ENCODE assay signal across 22 cellular contexts in the genomic region with DNA sequence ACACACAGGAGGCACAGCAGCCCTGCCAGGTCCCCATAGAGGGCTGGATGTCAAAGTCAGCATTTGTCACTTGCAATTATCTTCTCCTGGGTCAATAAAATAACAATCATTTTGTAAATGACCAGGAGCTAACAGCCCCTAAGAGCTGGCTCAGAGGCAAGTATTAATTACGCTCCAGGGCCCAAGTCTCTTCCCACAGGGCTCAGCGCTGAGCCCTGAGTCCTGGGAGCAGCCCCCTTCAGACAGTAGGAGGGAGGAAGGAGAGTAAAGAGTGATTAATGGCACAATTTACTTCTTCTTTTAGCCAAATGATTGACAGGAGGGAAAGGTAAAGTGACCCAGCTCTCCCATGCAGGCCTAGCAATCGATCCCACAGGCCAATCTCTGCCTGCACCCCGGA.
DNase-seq lines count a peak whose midpoint lies in the region; ATAC-seq, FAIRE-seq and TF ChIP-seq lines count a peak whose summit lies in the region.
"Had no signal": no experiment of that assay in that cellular context is flagged by ENCODE, and none has a peak within 500 bp of the region (broad histone marks: within the 10 kb centered on the region; RNA-seq: fewer than 3 reads in every experiment).

No MANE protein-coding gene starts in this region.

- intact Hi-C loops in K562 (cut with micrococcal nuclease), result no loop called here

- H3K4me3 ChIP-seq in BE2C (ENCODE audit: low read depth, low read length) (no peak overlapping the region), K562 (no peak overlapping the region), tibial nerve (no peak overlapping the region)
- H3K4me3 ChIP-seq: GM23338, MG63 had no signal

- no peaks in the 10 kb centered on the region for H3K79me2 ChIP-seq in K562 (ENCODE audit: control insufficient read depth, insufficient read depth, low read length)

- BruUV-seq in K562 (replicated peaks; lab: Mats Ljungman, UMichigan), result no TSS peak

- H3K27me3 ChIP-seq in BE2C, result no peaks in the 10 kb centered on the region
- no peaks in the 10 kb centered on the region for H3K27me3 ChIP-seq in K562 (ENCODE audit: control insufficient read depth in 2 of 2, insufficient read depth in 2 of 2, low read length in 2 of 2)
- H3K27me3 ChIP-seq in tibial nerve, result no peaks in the 10 kb centered on the region
- H3K27me3 ChIP-seq: MG63 had no signal

- WGBS in K562 (ENCODE audit: insufficient coverage, low coverage, missing lambda C conversion rate), result 53% methylated on average over 4 of the region's 4 CpGs
- WGBS in tibial nerve, 2 donors, result 86 to 98% methylated on average over 4 of the region's 4 CpGs

- no peak for TF ChIP-seq RAD21 in K562 (CRISPR knock-in tag; conservative IDR thresholded peaks at IDR 0.05 in 1 of 2, IDR thresholded peaks at IDR 0.05 in 1 of 2)

- H3K9ac ChIP-seq in K562 (ENCODE audit: insufficient read depth in 1 of 2, low read depth in 2 of 2, low read length in 2 of 2), result no peak overlapping the region

- no peaks in the 10 kb centered on the region for H3K9me1 ChIP-seq in K562 (ENCODE audit: control insufficient read depth, insufficient read depth, low read length)

- H3K4me1 ChIP-seq in BE2C (peaks cover 37% of the 10 kb centered on the region), K562 (replicated peaks in 1 of 2; ENCODE audit: control insufficient read depth in 2 of 2, insufficient read depth in 2 of 2, low read length in 2 of 2) (peaks cover 0 to 3% of the 10 kb centered on the region in 2 experiments; a peak in 3 of 5 replicates), tibial nerve (peaks cover 0 to 12% (median 0%) of the 10 kb centered on the region in 4 donors)

- TF ChIP-seq CTCF in BE2C (IDR thresholded peaks at IDR 0.05; ENCODE audit: low read depth, low read length) (no peak), K562 (IDR thresholded peaks at IDR 0.05 in 2 of 3, conservative IDR thresholded peaks at IDR 0.05 in 1 of 3; ENCODE audit: insufficient read depth in 2 of 3, low read depth in 1 of 3, low read length in 3 of 3) (no peak), tibial nerve (IDR thresholded peaks at IDR 0.05) (no peak)

- CTCF ChIA-PET in K562 (lab: Yijun Ruan, JAX; ENCODE audit: low intra/inter-chr PET ratio), result no interaction called here

- POLR2A ChIA-PET in K562 (lab: Yijun Ruan, JAX), result no interaction called here

- no peak overlapping the region for H3K4me2 ChIP-seq in K562 (ENCODE audit: insufficient read depth, low read length)
- H3K4me2 ChIP-seq: GM23338 had no signal

- no peak for TF ChIP-seq EP300 in K562 (IDR thresholded peaks at IDR 0.05; ENCODE audit: low read length)
- no peak for TF ChIP-seq EP300 in tibial nerve (IDR thresholded peaks at IDR 0.05)

- H3K27ac ChIP-seq in K562 (ENCODE audit: extremely low read depth, low read depth, low read length) (no peak overlapping the region), tibial nerve (no peak overlapping the region)

- in situ Hi-C loops in K562 (cut with MboI), result no loop called here

- no peak overlapping the region for H2AFZ ChIP-seq in K562 (ENCODE audit: low read depth, low read length)
- H2AFZ ChIP-seq: GM23338 had no signal

- no peak for TF ChIP-seq POLR2A in K562 (conservative IDR thresholded peaks at IDR 0.05)
- no peak for TF ChIP-seq POLR2A in tibial nerve (IDR thresholded peaks at IDR 0.05)

- no peak for FAIRE-seq in K562 (lab: Jason Lieb, UNC)
- FAIRE-seq: A204.1, GM12891 had no signal

- DNase-seq in BE2C (peak; percentile 50), NCI-H1105 treated with DMSO at 0.1 percent for 48 hours (lab: John Stamatoyannopoulos, UW) (peak; percentile 87), NCI-H2227 treated with DMSO at 0.1 percent for 48 hours (lab: John Stamatoyannopoulos, UW) (peak; percentile 74), K562 (ENCODE audit: extremely low read depth in 1 of 4, low spot score in 3 of 4) (no peak), mucosa of gallbladder (ENCODE audit: low spot score) (no peak), tibial nerve (ENCODE audit: low spot score in 2 of 2) (no peak), SHP77 (lab: John Stamatoyannopoulos, UW) (no peak)
- no peak for DNase-seq in activated CD4-positive, alpha-beta T cell treated with anti-CD3 and anti-CD28 coated beads, Interleukin-2, amount 50 U/mL, for 48 hours
- DNase-seq: CD4-positive, alpha-beta T cell; DMS53; EL; Karpas-422; MG63; NCI-H2029; NCI-H510A; PC-3; RPMI8226; T1000 had no signal

- no peak; the same call in 2 of the 3 replicates for ATAC-seq in K562
- ATAC-seq: GM23338, HCT116, PC-3 had no signal

- H4K20me1 ChIP-seq in K562 (replicated peaks; ENCODE audit: control insufficient read depth, insufficient read depth, low read length), result no peaks in the 10 kb centered on the region

- no peaks in the 10 kb centered on the region for H3K9me3 ChIP-seq in BE2C
- H3K9me3 ChIP-seq in K562 (replicated peaks; ENCODE audit: control insufficient read depth, insufficient read depth, low read depth, low read length), result no peaks in the 10 kb centered on the region
- no peaks in the 10 kb centered on the region for H3K9me3 ChIP-seq in tibial nerve
- H3K9me3 ChIP-seq: MG63 had no signal

- H3K36me3 ChIP-seq in BE2C, result no peaks in the 10 kb centered on the region
- no peaks in the 10 kb centered on the region for H3K36me3 ChIP-seq in K562 (ENCODE audit: control insufficient read depth, insufficient read depth, low read length)
- no peaks in the 10 kb centered on the region for H3K36me3 ChIP-seq in tibial nerve
- H3K36me3 ChIP-seq: MG63 had no signal

TF ChIP-seq in K562, 482 proteins besides CTCF, POLR2A, EP300 and RAD21:
- TF ChIP-seq, protein P1, sequence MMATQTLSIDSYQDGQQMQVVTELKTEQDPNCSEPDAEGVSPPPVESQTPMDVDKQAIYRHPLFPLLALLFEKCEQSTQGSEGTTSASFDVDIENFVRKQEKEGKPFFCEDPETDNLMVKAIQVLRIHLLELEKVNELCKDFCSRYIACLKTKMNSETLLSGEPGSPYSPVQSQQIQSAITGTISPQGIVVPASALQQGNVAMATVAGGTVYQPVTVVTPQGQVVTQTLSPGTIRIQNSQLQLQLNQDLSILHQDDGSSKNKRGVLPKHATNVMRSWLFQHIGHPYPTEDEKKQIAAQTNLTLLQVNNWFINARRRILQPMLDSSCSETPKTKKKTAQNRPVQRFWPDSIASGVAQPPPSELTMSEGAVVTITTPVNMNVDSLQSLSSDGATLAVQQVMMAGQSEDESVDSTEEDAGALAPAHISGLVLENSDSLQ (IDR thresholded peaks at IDR 0.05), result peak; percentile 88
- TF ChIP-seq ZNF263 (CRISPR knock-in tag; IDR thresholded peaks at IDR 0.05; ENCODE audit: borderline replicate concordance), result peak; percentile 93
- TF ChIP-seq, protein P2, sequence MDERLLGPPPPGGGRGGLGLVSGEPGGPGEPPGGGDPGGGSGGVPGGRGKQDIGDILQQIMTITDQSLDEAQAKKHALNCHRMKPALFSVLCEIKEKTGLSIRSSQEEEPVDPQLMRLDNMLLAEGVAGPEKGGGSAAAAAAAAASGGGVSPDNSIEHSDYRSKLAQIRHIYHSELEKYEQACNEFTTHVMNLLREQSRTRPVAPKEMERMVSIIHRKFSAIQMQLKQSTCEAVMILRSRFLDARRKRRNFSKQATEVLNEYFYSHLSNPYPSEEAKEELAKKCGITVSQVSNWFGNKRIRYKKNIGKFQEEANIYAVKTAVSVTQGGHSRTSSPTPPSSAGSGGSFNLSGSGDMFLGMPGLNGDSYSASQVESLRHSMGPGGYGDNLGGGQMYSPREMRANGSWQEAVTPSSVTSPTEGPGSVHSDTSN (CRISPR knock-in tag; IDR thresholded peaks at IDR 0.05; ENCODE audit: low read depth), result no peak
- TF ChIP-seq, protein P2 (tag; conservative IDR thresholded peaks at IDR 0.05; ENCODE audit: low read depth), result peak; percentile 51; the same call in 1 of the 2 replicates
- TF ChIP-seq MEIS2 (IDR thresholded peaks at IDR 0.05; ENCODE audit: partially characterized antibody), result peak; percentile 75
- TF ChIP-seq WHSC1 (IDR thresholded peaks at IDR 0.05; ENCODE audit: low read length), result no peak

Comparison
In these comparisons a context has a peak if more than half of its experiments do, and no peak if none do; other contexts are left out.
1. DNase-seq: peak in BE2C (single experiment), NCI-H1105 treated with DMSO at 0.1 percent for 48 hours (single experiment) and NCI-H2227 treated with DMSO at 0.1 percent for 48 hours (single experiment); none in K562 (0 of 4), mucosa of gallbladder (single experiment), activated CD4-positive, alpha-beta T cell treated with anti-CD3 and anti-CD28 coated beads, Interleukin-2, amount 50 U/mL, for 48 hours (0 of 2), tibial nerve (0 of 2) and SHP77 (0 of 2).